ENCODE assay signal across 26 cellular contexts in genomic region chr2:74162951-74163350, GRCh38.
"Had no signal": no experiment of that assay in that cellular context is flagged by ENCODE, and none has a peak within 500 bp of the region (broad histone marks: within the 10 kb centered on the region; RNA-seq: fewer than 3 reads in every experiment).

No MANE protein-coding gene starts in this region.

- FAIRE-seq: kidney had no signal

- H2AFZ ChIP-seq: hepatocyte had no signal

- H3K27me3 Mint-ChIP-seq: memory B cell had no signal

- H3K4me3 ChIP-seq: coronary artery, gastroesophageal sphincter, heart left ventricle, hepatocyte, lung, ovary, psoas muscle, sigmoid colon, stomach, thyroid gland had no signal

- H3K4me2 ChIP-seq: hepatocyte had no signal

- H3K4me3 Mint-ChIP-seq: memory B cell; natural killer cell; stimulated activated effector memory CD8-positive, alpha-beta T cell treated with anti-CD3 and anti-CD28 coated beads, Interleukin-12 subunit alpha, Interleukin-12 subunit beta, amount 100 ng/mL, for 72 hours had no signal

- ATAC-seq: esophagus mucosa; gastroesophageal sphincter; heart left ventricle; left lobe of liver; natural killer cell; psoas muscle; right cardiac atrium; stimulated activated effector memory CD8-positive, alpha-beta T cell treated with anti-CD3 and anti-CD28 coated beads, Interleukin-12 subunit alpha, Interleukin-12 subunit beta, amount 100 ng/mL, for 72 hours had no signal

- DNase-seq: dermis blood vessel endothelial cell; effector memory CD4-positive, alpha-beta T cell; foreskin fibroblast; heart left ventricle; kidney; natural killer cell; occipital lobe; ovary; posterior cingulate gyrus; psoas muscle; right cardiac atrium; sigmoid colon; stimulated activated CD4-positive, alpha-beta T cell treated with anti-CD3 and anti-CD28 coated beads, Interleukin-2, amount 100 ng/mL, for 24 hours; stimulated activated CD4-positive, alpha-beta T cell treated with anti-CD3 and anti-CD28 coated beads, Interleukin-4, amount 100 ng/mL, for 24 hours; stimulated activated naive CD4-positive, alpha-beta T cell treated with Interleukin-2 at 50 U/mL for 16 hours; stomach; thyroid gland; trophoblast cell had no signal

- H3K27me3 ChIP-seq: gastroesophageal sphincter, heart left ventricle, hepatocyte, ovary, sigmoid colon, stomach, thyroid gland had no signal

- H3K9me3 ChIP-seq: gastroesophageal sphincter, ovary, sigmoid colon, thyroid gland had no signal

- H3K36me3 ChIP-seq: ovary had no signal

- H3K4me1 ChIP-seq: gastroesophageal sphincter, heart left ventricle, psoas muscle, sigmoid colon, thyroid gland had no signal

- H3K27ac Mint-ChIP-seq: memory B cell had no signal

- H3K27ac ChIP-seq: coronary artery, gastroesophageal sphincter, heart left ventricle, hepatocyte, ovary, psoas muscle, sigmoid colon, stomach, thyroid gland had no signal
